In the genomic region with DNA sequence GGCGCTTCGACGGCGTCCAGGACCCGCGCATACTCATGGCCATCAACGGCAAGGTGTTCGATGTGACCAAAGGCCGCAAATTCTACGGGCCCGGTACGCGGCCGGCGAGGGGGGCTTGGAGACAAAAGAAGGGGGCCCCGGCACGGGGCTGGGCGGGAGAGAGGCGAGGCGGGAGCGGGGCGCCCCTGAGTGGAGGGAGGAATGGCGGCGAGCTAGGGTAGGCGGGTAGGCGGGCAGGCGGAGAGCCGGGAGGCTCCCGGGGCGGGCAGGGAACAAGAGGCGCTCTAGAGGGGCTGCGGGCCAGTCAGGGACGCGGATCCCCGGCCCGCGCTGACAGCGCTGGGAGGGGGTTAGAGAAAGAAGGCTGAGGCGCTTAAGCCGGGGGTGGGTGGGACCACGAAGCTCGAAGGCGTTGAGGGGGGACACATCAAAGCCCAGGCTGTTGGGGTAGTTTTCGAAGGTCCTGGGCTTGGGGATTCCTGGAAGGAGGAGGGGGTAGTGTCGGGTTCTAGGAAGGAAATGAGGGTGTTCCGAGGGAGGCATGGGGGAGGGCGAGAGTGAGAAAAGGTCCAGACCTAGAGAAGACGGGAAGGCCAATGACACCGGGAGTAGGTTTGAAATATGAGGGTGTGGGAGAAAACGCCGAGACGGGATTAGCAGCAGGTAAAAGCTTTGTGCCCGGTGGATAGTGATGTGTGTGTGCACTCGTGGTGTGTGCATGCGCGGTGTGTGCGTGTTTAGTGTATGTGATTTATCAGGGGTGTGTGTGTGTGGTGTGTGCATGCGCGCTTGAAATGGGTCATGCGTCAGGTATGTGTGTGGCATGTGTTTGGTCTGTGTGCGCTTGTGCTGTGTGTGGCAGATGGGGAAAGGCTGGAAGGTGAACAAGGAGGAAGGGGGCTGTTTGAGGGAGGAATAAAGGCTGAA, we compare ENCODE assay signal across 8 cellular contexts. TPM values are rescaled to one million over a fixed set of nuclear protein-coding genes. Genes with fewer than 3 reads are reported as not detected.
A peak's percentile ranks its signal among the peaks of the same experiment; 100 is the strongest.
DNase-seq lines count a peak whose midpoint lies in the region; ATAC-seq and TF ChIP-seq lines count a peak whose summit lies in the region.

No MANE protein-coding gene starts in this region.

- peak overlapping the region; percentile 57 for H3K27ac Mint-ChIP-seq in CD4-positive, alpha-beta T cell
- peak overlapping the region; percentile 92 for H3K27ac Mint-ChIP-seq in WTC11

- H3K9ac ChIP-seq in HUES64 (ENCODE audit: low read depth, low read length) = peak overlapping the region; percentile 92

- WGBS in HUES64 = under 1% methylated on average over 61 of the region's 61 CpGs

- H3K9me3 Mint-ChIP-seq in CD4-positive, alpha-beta T cell = no peaks in the 10 kb centered on the region
- no peaks in the 10 kb centered on the region for H3K9me3 Mint-ChIP-seq in WTC11

- TF ChIP-seq CTCF in CD4-positive, alpha-beta T cell (IDR thresholded peaks at IDR 0.05) = no peak
- no peak for TF ChIP-seq CTCF in WTC11 (IDR thresholded peaks at IDR 0.05)
- TF ChIP-seq CTCF in left lung (IDR thresholded peaks at IDR 0.05) = no peak

- CTCF ChIA-PET in CD4-positive, alpha-beta T cell (lab: Charles Lee) = no interaction called here
- CTCF ChIA-PET in WTC11 (lab: Charles Lee) = interaction anchor here (0.6 to 1.7 kb wide), 3 partner anchors 118 to 374 kb away, joined by 3 to 5 read pairs (median 3); no protein-coding TSS in a partner anchor

- peak; percentile 33 for ATAC-seq in CD4-positive, alpha-beta T cell (ENCODE audit: poor library complexity)
- ATAC-seq in GM21515 (IDR thresholded peaks at IDR 0.05; ENCODE audit: unreplicated experiment) = peak; percentile 16
- ATAC-seq in WTC11 = no peak
- peak; percentile 54 for ATAC-seq in left lung

- H3K4me1 Mint-ChIP-seq in CD4-positive, alpha-beta T cell (ENCODE audit: low read depth) = peaks cover 41% of the 10 kb centered on the region
- peaks cover 42% of the 10 kb centered on the region for H3K4me1 Mint-ChIP-seq in WTC11

- POLR2A ChIA-PET in CD4-positive, alpha-beta T cell (lab: Charles Lee) = interaction anchor here (1.1 to 1.3 kb wide), 3 partner anchors 8 to 36 kb away, joined by 3 to 4 read pairs (median 3); no protein-coding TSS in a partner anchor
- POLR2A ChIA-PET in WTC11 (lab: Charles Lee) = interaction anchor here (1.2 kb wide), 2 partner anchors 27 to 39 kb away, joined by 3 read pairs; no protein-coding TSS in a partner anchor

- DNase-seq in CD4-positive, alpha-beta T cell = peak; percentile 1 to 39 (median 5)
- DNase-seq in WTC11 (ENCODE audit: low spot score) (peak; percentile 12), cerebellum (ENCODE audit: low spot score) (peak; percentile 13), left lung (no peak), NCI-H2029 treated with DMSO at 0.1 percent for 48 hours (lab: John Stamatoyannopoulos, UW) (no peak)
- peak; percentile 32 for DNase-seq in stimulated activated CD4-positive, alpha-beta T cell treated with anti-CD3 and anti-CD28 coated beads, Interleukin-4, amount 100 ng/mL, for 1 hour

- H3K36me3 ChIP-seq in HUES64 (ENCODE audit: insufficient read depth, low read length) (peaks cover 34% of the 10 kb centered on the region), left lung (no peaks in the 10 kb centered on the region)

- intact Hi-C loops in CD4-positive, alpha-beta T cell (cut with DNase I, micrococcal nuclease) = loop anchor here in 1 of 2 experiments (5.0 to 10.0 kb wide), 4 partner anchors 230 to 1395 kb away; a partner anchor contains a TSS
- intact Hi-C loops in left lung (cut with DNase I) = no loop called here

- no peaks in the 10 kb centered on the region for H3K27me3 Mint-ChIP-seq in CD4-positive, alpha-beta T cell
- H3K27me3 Mint-ChIP-seq in WTC11 (ENCODE audit: low read depth) = no peaks in the 10 kb centered on the region

- H3K4me3 ChIP-seq in HUES64 (ENCODE audit: low read length) (peak overlapping the region; percentile 77), left lung (peak overlapping the region; percentile 49 to 65)

- H3K27ac ChIP-seq in CD4-positive, alpha-beta T cell (ENCODE audit: low read depth, low read length) = peak overlapping the region; percentile 53
- H3K27ac ChIP-seq in HUES64 (ENCODE audit: low read depth, low read length) = peak overlapping the region; percentile 79
- peak overlapping the region; percentile 81 to 84 for H3K27ac ChIP-seq in left lung

- H3K4me1 ChIP-seq in HUES64 (ENCODE audit: insufficient read depth, low read length) (peaks cover 36% of the 10 kb centered on the region), left lung (no peaks in the 10 kb centered on the region)

- H3K9me3 ChIP-seq in CD4-positive, alpha-beta T cell (ENCODE audit: control insufficient read depth, low read length) = no peaks in the 10 kb centered on the region
- H3K9me3 ChIP-seq in HUES64 (ENCODE audit: insufficient read depth, low read depth, low read length) (no peaks in the 10 kb centered on the region), left lung (no peaks in the 10 kb centered on the region)

- peaks cover 16% of the 10 kb centered on the region for H3K36me3 Mint-ChIP-seq in CD4-positive, alpha-beta T cell (ENCODE audit: low read depth)
- peaks cover 10% of the 10 kb centered on the region for H3K36me3 Mint-ChIP-seq in WTC11

- no peaks in the 10 kb centered on the region for H3K27me3 ChIP-seq in CD4-positive, alpha-beta T cell (ENCODE audit: control insufficient read depth, insufficient read depth, low read length)
- H3K27me3 ChIP-seq in HUES64 (ENCODE audit: insufficient read depth, low read length) = no peaks in the 10 kb centered on the region
- no peaks in the 10 kb centered on the region for H3K27me3 ChIP-seq in left lung

- H3K4me3 Mint-ChIP-seq in CD4-positive, alpha-beta T cell = peak overlapping the region; percentile 92
- H3K4me3 Mint-ChIP-seq in WTC11 = peak overlapping the region; percentile 96

TF ChIP-seq in WTC11, 78 proteins besides CTCF, POLR2A, EP300 and RAD21 (continues in another document):
- TF ChIP-seq SMAD4 (CRISPR knock-in tag; IDR thresholded peaks at IDR 0.05) = no peak
- TF ChIP-seq ZNF138 (CRISPR knock-in tag; conservative IDR thresholded peaks at IDR 0.05) = no peak
- TF ChIP-seq, protein P1, sequence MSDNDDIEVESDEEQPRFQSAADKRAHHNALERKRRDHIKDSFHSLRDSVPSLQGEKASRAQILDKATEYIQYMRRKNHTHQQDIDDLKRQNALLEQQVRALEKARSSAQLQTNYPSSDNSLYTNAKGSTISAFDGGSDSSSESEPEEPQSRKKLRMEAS (CRISPR knock-in tag; IDR thresholded peaks at IDR 0.05) = no peak
- TF ChIP-seq ETV6 (CRISPR knock-in tag; IDR thresholded peaks at IDR 0.05) = no peak
- TF ChIP-seq, protein P2, sequence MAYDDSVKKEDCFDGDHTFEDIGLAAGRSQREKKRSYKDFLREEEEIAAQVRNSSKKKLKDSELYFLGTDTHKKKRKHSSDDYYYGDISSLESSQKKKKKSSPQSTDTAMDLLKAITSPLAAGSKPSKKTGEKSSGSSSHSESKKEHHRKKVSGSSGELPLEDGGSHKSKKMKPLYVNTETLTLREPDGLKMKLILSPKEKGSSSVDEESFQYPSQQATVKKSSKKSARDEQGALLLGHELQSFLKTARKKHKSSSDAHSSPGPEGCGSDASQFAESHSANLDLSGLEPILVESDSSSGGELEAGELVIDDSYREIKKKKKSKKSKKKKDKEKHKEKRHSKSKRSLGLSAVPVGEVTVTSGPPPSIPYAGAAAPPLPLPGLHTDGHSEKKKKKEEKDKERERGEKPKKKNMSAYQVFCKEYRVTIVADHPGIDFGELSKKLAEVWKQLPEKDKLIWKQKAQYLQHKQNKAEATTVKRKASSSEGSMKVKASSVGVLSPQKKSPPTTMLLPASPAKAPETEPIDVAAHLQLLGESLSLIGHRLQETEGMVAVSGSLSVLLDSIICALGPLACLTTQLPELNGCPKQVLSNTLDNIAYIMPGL (CRISPR knock-in tag; IDR thresholded peaks at IDR 0.05) = no peak
- TF ChIP-seq KAT7 (CRISPR knock-in tag; IDR thresholded peaks at IDR 0.05; ENCODE audit: borderline replicate concordance) = no peak
- TF ChIP-seq NFATC4 (CRISPR knock-in tag; IDR thresholded peaks at IDR 0.05) = no peak
- no peak for TF ChIP-seq TEAD1 (CRISPR knock-in tag; IDR thresholded peaks at IDR 0.05)
- TF ChIP-seq, protein P3, sequence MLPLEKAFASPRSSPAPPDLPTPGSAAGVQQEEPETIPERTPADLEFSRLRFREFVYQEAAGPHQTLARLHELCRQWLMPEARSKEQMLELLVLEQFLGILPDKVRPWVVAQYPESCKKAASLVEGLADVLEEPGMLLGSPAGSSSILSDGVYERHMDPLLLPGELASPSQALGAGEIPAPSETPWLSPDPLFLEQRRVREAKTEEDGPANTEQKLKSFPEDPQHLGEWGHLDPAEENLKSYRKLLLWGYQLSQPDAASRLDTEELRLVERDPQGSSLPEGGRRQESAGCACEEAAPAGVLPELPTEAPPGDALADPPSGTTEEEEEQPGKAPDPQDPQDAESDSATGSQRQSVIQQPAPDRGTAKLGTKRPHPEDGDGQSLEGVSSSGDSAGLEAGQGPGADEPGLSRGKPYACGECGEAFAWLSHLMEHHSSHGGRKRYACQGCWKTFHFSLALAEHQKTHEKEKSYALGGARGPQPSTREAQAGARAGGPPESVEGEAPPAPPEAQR (CRISPR knock-in tag; IDR thresholded peaks at IDR 0.05) = no peak
- TF ChIP-seq TCF7 (CRISPR knock-in tag; IDR thresholded peaks at IDR 0.05; ENCODE audit: low read depth) = no peak
- TF ChIP-seq ELF4 (CRISPR knock-in tag; IDR thresholded peaks at IDR 0.05; ENCODE audit: low read depth) = no peak

RNA-seq across cellular contexts. Expression of a gene that starts 0.8 kb away (rescaled TPM):
- total RNA-seq in CD4-positive, alpha-beta T cell = 10 to 100 TPM; 14.9 to 16.0 TPM
- 248 TPM for polyA plus RNA-seq in HUES64 (2013, experiment 1 of 2)
- polyA plus RNA-seq in HUES64 (2013, experiment 2 of 2) = 252 TPM
- total RNA-seq in WTC11 (2021) (177 to 196 TPM (median 193 TPM) in 3 replicates), cerebellum (149 TPM), left lung (10 to 100 TPM; 91.9 to 96.6 TPM)

Comparison
In these comparisons a context has a peak if more than half of its experiments do, and no peak if none do; other contexts are left out.
1. DNase-seq: peak in CD4-positive, alpha-beta T cell (10 of 10), WTC11 (single experiment), cerebellum (single experiment) and stimulated activated CD4-positive, alpha-beta T cell treated with anti-CD3 and anti-CD28 coated beads, Interleukin-4, amount 100 ng/mL, for 1 hour (single experiment); none in left lung (0 of 2) and NCI-H2029 treated with DMSO at 0.1 percent for 48 hours (single experiment).
2. Peak in every context shown above with its lines, with median percentiles within 50 percentile points of each other: H3K27ac ChIP-seq.